ENCODE assay signal across 5 cellular contexts in genomic region chr17:27837769-27838168, GRCh38. TPM values are rescaled to one million over a fixed set of nuclear protein-coding genes. Genes with fewer than 3 reads are reported as not detected.
"Had no signal": no experiment of that assay in that cellular context is flagged by ENCODE, and none has a peak within 500 bp of the region (broad histone marks: within the 10 kb centered on the region; RNA-seq: fewer than 3 reads in every experiment).

No MANE protein-coding gene starts in this region.

RNA-seq across cellular contexts. Expression of gene NOS2, which starts 37.4 kb away (rescaled TPM):
- total RNA-seq: K562, M059J, OCI-LY7, PC-3 had no signal
- polyA plus RNA-seq: K562, SK-N-SH had no signal
